Comparison of ENCODE assay signal across 20 cellular contexts in the genomic region with DNA sequence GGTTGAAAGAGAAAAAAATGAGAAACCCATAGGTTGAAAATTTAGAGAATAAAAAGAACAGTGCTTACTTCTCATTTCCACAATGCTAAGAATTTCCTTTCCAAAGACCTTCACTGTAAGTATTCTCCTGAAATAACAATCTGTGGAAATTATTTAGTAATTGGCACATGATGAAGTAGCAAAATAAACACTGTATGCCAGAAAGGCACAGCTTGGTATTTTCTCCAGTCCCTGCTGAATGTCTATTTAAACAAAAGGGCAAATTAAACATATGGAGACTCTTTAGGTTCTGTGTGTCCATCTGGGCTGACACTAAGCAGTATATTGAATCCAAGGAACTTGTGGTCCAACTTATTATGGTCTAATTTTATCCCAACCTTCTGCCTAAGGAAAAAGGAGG. TPM values are rescaled to one million over a fixed set of nuclear protein-coding genes. Genes with fewer than 3 reads are reported as not detected.
DNase-seq lines count a peak whose midpoint lies in the region; ATAC-seq and TF ChIP-seq lines count a peak whose summit lies in the region.
"Had no signal": no experiment of that assay in that cellular context is flagged by ENCODE, and none has a peak within 500 bp of the region (broad histone marks: within the 10 kb centered on the region; RNA-seq: fewer than 3 reads in every experiment).

No MANE protein-coding gene starts in this region.

- DNase-seq in left ventricle myocardium inferior (no peak), cardiac septum (ENCODE audit: low spot score) (no peak), brain pericyte (ENCODE audit: low read depth, low spot score) (peak; percentile 15), hepatic stellate cell (ENCODE audit: low spot score) (peak; percentile 9), inferior parietal cortex (ENCODE audit: extremely low spot score) (no peak), vagina (ENCODE audit: extremely low spot score in 2 of 2) (no peak), GOT3 (lab: John Stamatoyannopoulos, UW) (no peak)
- DNase-seq: activated CD4-positive, CD25-positive, alpha-beta regulatory T cell treated with anti-CD3 and anti-CD28 coated beads, Interleukin-2, amount 50 U/mL, for 72 hours; Caco-2; Kasumi-1; NCI-H1436 treated with DMSO at 0.1 percent for 48 hours; NCI-H748 treated with DMSO at 0.1 percent for 48 hours; substantia nigra; T-helper 2 cell had no signal

- H3K27me3 ChIP-seq in left ventricle myocardium inferior (ENCODE audit: low read depth) (no peaks in the 10 kb centered on the region), vagina (no peaks in the 10 kb centered on the region)
- H3K27me3 ChIP-seq: hepatocyte had no signal

- no peak for ATAC-seq in GM18868 (IDR thresholded peaks at IDR 0.05; ENCODE audit: unreplicated experiment)
- ATAC-seq: activated naive CD4-positive, alpha-beta T cell treated with anti-CD3 and anti-CD28 coated beads, Interleukin-2, amount 50 U/mL, for 72 hours had no signal

- H3K27ac ChIP-seq in left ventricle myocardium inferior (replicated peaks), result peak overlapping the region; percentile 0
- H3K27ac ChIP-seq in vagina, result no peak overlapping the region
- H3K27ac ChIP-seq: hepatocyte, HL-60, parathyroid adenoma had no signal

- intact Hi-C loops in left ventricle myocardium inferior (cut with micrococcal nuclease), result no loop called here
- intact Hi-C loops in cardiac septum (cut with DNase I), result loop anchor here (5.0 to 10.0 kb wide), 2 partner anchors 59 to 166 kb away; partner anchors contain the start of gene APPBP2
- intact Hi-C loops in vagina (cut with DNase I), result no loop called here

- no peak for TF ChIP-seq POLR2A in vagina (IDR thresholded peaks at IDR 0.05)

- H3K4me1 ChIP-seq in left ventricle myocardium inferior, result peaks cover 43% of the 10 kb centered on the region
- peaks cover 12% of the 10 kb centered on the region for H3K4me1 ChIP-seq in vagina
- H3K4me1 ChIP-seq: Caco-2 had no signal

- H3K9me3 ChIP-seq in left ventricle myocardium inferior (replicated peaks), result no peaks in the 10 kb centered on the region
- H3K9me3 ChIP-seq in vagina, result no peaks in the 10 kb centered on the region
- H3K9me3 ChIP-seq: Caco-2 had no signal

- H3K4me3 ChIP-seq in left ventricle myocardium inferior (no peak overlapping the region), vagina (no peak overlapping the region)
- H3K4me3 ChIP-seq: hepatocyte had no signal

- peaks cover 39% of the 10 kb centered on the region for H3K36me3 ChIP-seq in left ventricle myocardium inferior
- H3K36me3 ChIP-seq in vagina, result peaks cover 0 to 18% of the 10 kb centered on the region in 2 donors

- TF ChIP-seq CTCF in left ventricle myocardium inferior (IDR thresholded peaks at IDR 0.05; ENCODE audit: borderline replicate concordance) (no peak), vagina (IDR thresholded peaks at IDR 0.05) (no peak)

RNA-seq across cellular contexts. Expression of gene CHCT1, which starts 46.1 kb away (rescaled TPM):
- total RNA-seq in left ventricle myocardium inferior (not detected), cardiac septum (not detected), vagina (not detected)
- total RNA-seq: Caco-2, hepatocyte, mononuclear cell had no signal

RNA-seq across cellular contexts. Expression of gene APPBP2, which starts 57.7 kb away (rescaled TPM):
- total RNA-seq in left ventricle myocardium inferior, result 16.6 TPM
- 19.9 TPM for total RNA-seq in cardiac septum
- total RNA-seq in vagina, result 23.6 TPM

Comparison
In these comparisons a context has a peak if more than half of its experiments do, and no peak if none do; other contexts are left out.
1. DNase-seq: peak in brain pericyte (single experiment) and hepatic stellate cell (single experiment); none in left ventricle myocardium inferior (single experiment), cardiac septum (single experiment), inferior parietal cortex (single experiment), vagina (0 of 2) and GOT3 (single experiment).